In genomic region chrX:49915352-49916222, GRCh38 we compare ENCODE assay signal across 8 cellular contexts. TPM values are rescaled to one million over a fixed set of nuclear protein-coding genes. Genes with fewer than 3 reads are reported as not detected.
DNase-seq lines count a peak whose midpoint lies in the region; TF ChIP-seq lines count a peak whose summit lies in the region.

No MANE protein-coding gene starts in this region.

- H3K36me3 ChIP-seq in HAP-1 (replicated peaks) (no peaks in the 10 kb centered on the region), tibial nerve (no peaks in the 10 kb centered on the region)

- H3K4me3 ChIP-seq in HAP-1 (no peak overlapping the region), tibial nerve (no peak overlapping the region)

- H3K4me1 ChIP-seq in HAP-1, result peaks cover 7% of the 10 kb centered on the region; the same call in 1 of the 2 replicates
- H3K4me1 ChIP-seq in tibial nerve, result peaks cover 0 to 11% (median 0%) of the 10 kb centered on the region in 4 donors

- WGBS in tibial nerve, 2 donors, result 31 to 35% methylated on average over 8 of the region's 8 CpGs

- no peak for TF ChIP-seq EP300 in tibial nerve (IDR thresholded peaks at IDR 0.05)

- no peak for TF ChIP-seq POLR2A in tibial nerve (IDR thresholded peaks at IDR 0.05)

- peak; percentile 55 for DNase-seq in NCI-H2171 treated with DMSO at 0.1 percent for 48 hours (lab: John Stamatoyannopoulos, UW)
- DNase-seq in NCI-H2171 (lab: John Stamatoyannopoulos, UW), result no peak
- peak; percentile 71 to 80 for DNase-seq in HAP-1 (ENCODE audit: low spot score in 2 of 2)
- DNase-seq in NCI-H2107 treated with DMSO at 0.1 percent for 48 hours (lab: John Stamatoyannopoulos, UW; ENCODE audit: unreplicated experiment), result peak; percentile 59
- peak; percentile 39 to 59 for DNase-seq in dermis microvascular lymphatic vessel endothelial cell (ENCODE audit: low read depth in 2 of 2)
- DNase-seq in midbrain (lab: John Stamatoyannopoulos, UW), result peak; percentile 25
- peak in 1 of 2 donors; percentile 49 for DNase-seq in tibial nerve (ENCODE audit: low spot score in 2 of 2)

- H3K27me3 ChIP-seq in HAP-1 (ENCODE audit: low read depth) (peaks cover 4% of the 10 kb centered on the region), tibial nerve (no peaks in the 10 kb centered on the region)

- TF ChIP-seq CTCF in VCaP (conservative IDR thresholded peaks at IDR 0.05) (peak; percentile 71), tibial nerve (IDR thresholded peaks at IDR 0.05) (peak; percentile 61 to 74 (median 71))

- in situ Hi-C loops in HAP-1 (cut with MboI; ENCODE audit: low sequenced_read_pairs), result loop anchor here (25.0 kb wide), 1 partner anchor 672 kb away; no protein-coding TSS in a partner anchor

- H3K27ac ChIP-seq in VCaP (no peak overlapping the region), tibial nerve (no peak overlapping the region)

- H3K9me3 ChIP-seq in HAP-1 (no peaks in the 10 kb centered on the region), tibial nerve (no peaks in the 10 kb centered on the region)

RNA-seq across cellular contexts. Expression of gene CLCN5, which starts 6.8 kb away (rescaled TPM):
- total RNA-seq in dermis microvascular lymphatic vessel endothelial cell (6.2 and 11.4 TPM in 2 replicates), tibial nerve (1 to 10 TPM; 5.7 to 9.8 (median 7.4) TPM)

RNA-seq across cellular contexts. Expression of gene USP27X, which starts 36.3 kb away (rescaled TPM):
- total RNA-seq in dermis microvascular lymphatic vessel endothelial cell, result 2.2 and 3.0 TPM in 2 replicates
- 1 to 10 TPM; 1.3 to 3.6 (median 2.7) TPM for total RNA-seq in tibial nerve
